ENCODE assay signal across 13 cellular contexts in the genomic region with DNA sequence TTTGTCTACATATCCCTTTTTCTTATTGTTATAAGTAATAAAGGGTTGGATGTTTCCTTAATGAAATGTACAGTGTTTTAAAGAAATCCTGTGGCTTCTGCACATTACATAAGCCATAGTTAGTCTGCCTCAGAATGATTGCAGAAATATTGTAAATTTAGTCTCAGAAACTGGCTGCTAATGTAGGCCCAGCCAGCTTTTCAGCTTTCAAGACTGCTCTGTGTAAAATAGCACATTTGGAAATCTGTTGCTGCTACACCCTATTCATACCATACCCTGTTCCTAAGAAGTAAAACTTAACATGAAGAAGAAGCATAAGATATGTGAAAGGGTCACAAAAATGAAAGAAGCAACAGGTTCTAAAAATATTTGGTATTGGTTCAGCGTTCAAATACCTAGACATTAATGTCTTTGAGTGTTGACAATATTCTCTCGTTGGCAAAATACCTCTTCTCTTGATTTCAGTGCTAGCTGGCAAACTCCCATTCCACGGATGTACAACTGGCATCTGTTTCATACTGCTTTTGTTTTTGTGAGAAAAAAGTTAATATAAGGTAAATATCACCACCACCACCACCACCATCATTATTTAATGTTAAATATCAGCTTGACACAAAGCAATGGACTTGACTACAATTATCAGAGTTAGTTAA. TPM values are rescaled to one million over a fixed set of nuclear protein-coding genes. Genes with fewer than 3 reads are reported as not detected.
A peak's percentile ranks its signal among the peaks of the same experiment; 100 is the strongest.
DNase-seq lines count a peak whose midpoint lies in the region; ATAC-seq and TF ChIP-seq lines count a peak whose summit lies in the region.
"Had no signal": no experiment of that assay in that cellular context is flagged by ENCODE, and none has a peak within 500 bp of the region (broad histone marks: within the 10 kb centered on the region; RNA-seq: fewer than 3 reads in every experiment).

No MANE protein-coding gene starts in this region.

- H2BK120ac ChIP-seq in mesendoderm (ENCODE audit: low read depth, low read length) = no peak overlapping the region

- WGBS in mesendoderm (ENCODE audit: extremely low coverage, insufficient coverage, low lambda C conversion rate) = no CpG with 5 or more reads among the region's 3 CpGs
- WGBS in spleen, 5 donors = 80 to 89% (median 82%) methylated on average over 3 of the region's 3 CpGs

- POLR2A ChIA-PET in HCT116 (lab: Charles Lee) = no interaction called here
- POLR2A ChIA-PET in activated CD4-positive, alpha-beta memory T cell treated with anti-CD3 and anti-CD28 coated beads, Interleukin-2, amount 10 ng/mL, durations not matched to agents 7 days and 5 days (lab: Charles Lee) = no interaction called here

- H3K4me1 ChIP-seq in HCT116 (ENCODE audit: control insufficient read depth in 1 of 2, insufficient read depth in 2 of 2, low read length in 2 of 2) (peaks cover 0 to 10% of the 10 kb centered on the region in 2 experiments; a peak in 2 of 4 replicates), mesendoderm (ENCODE audit: control insufficient read depth, low read depth, low read length) (no peaks in the 10 kb centered on the region), spleen (no peaks in the 10 kb centered on the region)

- no peaks in the 10 kb centered on the region for H3K9me3 ChIP-seq in HCT116 (ENCODE audit: control insufficient read depth in 1 of 2, insufficient read depth in 1 of 2, low read depth in 1 of 2, low read length in 2 of 2)
- no peaks in the 10 kb centered on the region for H3K9me3 ChIP-seq in MG63
- no peaks in the 10 kb centered on the region for H3K9me3 ChIP-seq in spleen

- no peaks in the 10 kb centered on the region for H3K36me3 Mint-ChIP-seq in activated CD4-positive, alpha-beta memory T cell treated with anti-CD3 and anti-CD28 coated beads, Interleukin-2, amount 10 ng/mL, durations not matched to agents 7 days and 5 days (ENCODE audit: low read depth)
- H3K36me3 Mint-ChIP-seq: CD4-positive, alpha-beta memory T cell had no signal

- H3K4me1 Mint-ChIP-seq in activated CD4-positive, alpha-beta memory T cell treated with anti-CD3 and anti-CD28 coated beads, Interleukin-2, amount 10 ng/mL, durations not matched to agents 7 days and 5 days = peaks cover 4% of the 10 kb centered on the region
- H3K4me1 Mint-ChIP-seq: CD4-positive, alpha-beta memory T cell; T-helper 17 cell had no signal

- peak; percentile 58 for ATAC-seq in GM18907 (IDR thresholded peaks at IDR 0.05; ENCODE audit: unreplicated experiment)
- no peak for ATAC-seq in HCT116
- peak; percentile 44 for ATAC-seq in HG03342 (IDR thresholded peaks at IDR 0.05; ENCODE audit: unreplicated experiment)
- ATAC-seq: T-helper 17 cell had no signal

- H3K4me3 ChIP-seq in HCT116 (replicated peaks in 1 of 2; ENCODE audit: low read depth in 1 of 2, low read length in 2 of 2) (no peak overlapping the region), mesendoderm (ENCODE audit: low read length) (no peak overlapping the region), MG63 (no peak overlapping the region), spleen (no peak overlapping the region)

- no peak overlapping the region for H3K27ac ChIP-seq in HCT116 (ENCODE audit: low read depth, low read length)
- no peak overlapping the region for H3K27ac ChIP-seq in mesendoderm (ENCODE audit: low read depth, low read length)
- no peak overlapping the region for H3K27ac ChIP-seq in spleen

- H3K9ac ChIP-seq in HCT116 (ENCODE audit: low read length) (no peak overlapping the region), mesendoderm (ENCODE audit: low read length) (no peak overlapping the region)

- no peak overlapping the region for H3K4me2 ChIP-seq in HCT116 (ENCODE audit: low read length)
- H3K4me2 ChIP-seq in mesendoderm (ENCODE audit: low read length) = no peak overlapping the region

- H3K27me3 Mint-ChIP-seq in activated CD4-positive, alpha-beta memory T cell treated with anti-CD3 and anti-CD28 coated beads, Interleukin-2, amount 10 ng/mL, durations not matched to agents 7 days and 5 days = peaks cover 20% of the 10 kb centered on the region

- no TSS peak for BruUV-seq in HCT116 (replicated peaks; lab: Mats Ljungman, UMichigan)

- H3K27me3 ChIP-seq in HCT116 (ENCODE audit: insufficient read depth, low read length) (no peaks in the 10 kb centered on the region), mesendoderm (ENCODE audit: insufficient read depth, low read length, poor library complexity) (no peaks in the 10 kb centered on the region), MG63 (no peaks in the 10 kb centered on the region), spleen (replicated peaks in 1 of 7) (peaks cover 0 to 37% (median 0%) of the 10 kb centered on the region in 7 donors)

- TF ChIP-seq POLR2A in HCT116 (IDR thresholded peaks at IDR 0.05; ENCODE audit: borderline replicate concordance, extremely low read depth, insufficient read depth, insufficient read length) (no peak), spleen (IDR thresholded peaks at IDR 0.05) (no peak)

- H3K36me3 ChIP-seq in HCT116 (ENCODE audit: control insufficient read depth in 1 of 2, insufficient read depth in 2 of 2, low read length in 2 of 2) (no peaks in the 10 kb centered on the region), mesendoderm (ENCODE audit: control insufficient read depth, insufficient read depth, low read length) (no peaks in the 10 kb centered on the region), MG63 (no peaks in the 10 kb centered on the region), spleen (no peaks in the 10 kb centered on the region)

- DNase-seq in HCT116 (ENCODE audit: low read depth, low spot score) (no peak), mesendoderm (no peak), MG63 (no peak), spleen (no peak), putamen (ENCODE audit: low spot score) (no peak)
- DNase-seq in activated CD4-positive, alpha-beta memory T cell treated with anti-CD3 and anti-CD28 coated beads, Interleukin-2, amount 10 ng/mL, durations not matched to agents 7 days and 5 days = no peak
- DNase-seq: CD4-positive, alpha-beta memory T cell; mesenchymal stem cell; NCI-H524 treated with DMSO at 0.1 percent for 48 hours; T-helper 17 cell had no signal

- TF ChIP-seq CTCF in HCT116 (IDR thresholded peaks at IDR 0.05 in 2 of 3, conservative IDR thresholded peaks at IDR 0.05 in 1 of 3; ENCODE audit: borderline replicate concordance in 1 of 3, insufficient read depth in 1 of 3, low read depth in 2 of 3, low read length in 2 of 3) (no peak), spleen (IDR thresholded peaks at IDR 0.05 in 8 of 11, conservative IDR thresholded peaks at IDR 0.05 in 3 of 11) (no peak)

- no peak for TF ChIP-seq RAD21 in HCT116 (IDR thresholded peaks at IDR 0.05; ENCODE audit: low read depth)

- no peak overlapping the region for H4K8ac ChIP-seq in mesendoderm (ENCODE audit: low read depth, low read length)

- H3K18ac ChIP-seq in mesendoderm (ENCODE audit: low read length) = peak overlapping the region; percentile 90

- H3K79me2 ChIP-seq in HCT116 (ENCODE audit: insufficient read depth, low read length) = no peaks in the 10 kb centered on the region
- no peaks in the 10 kb centered on the region for H3K79me2 ChIP-seq in mesendoderm (ENCODE audit: control insufficient read depth, insufficient read depth, low read length)

- CTCF ChIA-PET in HCT116 (lab: Charles Lee) = no interaction called here
- CTCF ChIA-PET in activated CD4-positive, alpha-beta memory T cell treated with anti-CD3 and anti-CD28 coated beads, Interleukin-2, amount 10 ng/mL, durations not matched to agents 7 days and 5 days (lab: Charles Lee) = interaction anchor here (0.7 kb wide), 1 partner anchor 61 kb away, joined by 3 read pairs; no protein-coding TSS in a partner anchor

- peak overlapping the region; percentile 60 for H2AFZ ChIP-seq in HCT116 (ENCODE audit: low read depth, low read length, poor library complexity, severe bottlenecking)

- H2BK5ac ChIP-seq in mesendoderm (ENCODE audit: low read length) = no peak overlapping the region

- H2AK5ac ChIP-seq in mesendoderm (ENCODE audit: low read length) = no peak overlapping the region

- H2BK15ac ChIP-seq in mesendoderm (replicated peaks; ENCODE audit: low read depth) = peak overlapping the region; percentile 74

- no peak overlapping the region for H3K23ac ChIP-seq in mesendoderm (ENCODE audit: low read length)

- no peaks in the 10 kb centered on the region for H3K9me2 ChIP-seq in HCT116 (ENCODE audit: insufficient read depth)

- no peak overlapping the region for H3K4ac ChIP-seq in mesendoderm (ENCODE audit: low read depth, low read length)

- RAD21 ChIA-PET in HCT116 (lab: Charles Lee; ENCODE audit: low non-redundant PET in 1 of 2, low total read pairs in 2 of 2, uncharacterized antibody in 2 of 2, unreplicated experiment in 2 of 2) = no interaction called here

- H3K79me1 ChIP-seq in mesendoderm (ENCODE audit: low read length) = no peaks in the 10 kb centered on the region

- no peak overlapping the region for H3K27ac Mint-ChIP-seq in activated CD4-positive, alpha-beta memory T cell treated with anti-CD3 and anti-CD28 coated beads, Interleukin-2, amount 10 ng/mL, durations not matched to agents 7 days and 5 days
- H3K27ac Mint-ChIP-seq: activated T-helper 1 cell treated with anti-CD3 and anti-CD28 coated beads, Interleukin-12 subunit alpha, Interleukin-12 subunit beta, Interleukin-2, Interleukin-4 antibody, amounts not matched to agents 30 ng/mL and 10 ng/mL and 1 ng/mL, durations not matched to agents 14 hours and 24 hours and 36 hours; CD4-positive, alpha-beta memory T cell; T-helper 17 cell had no signal

- no peak overlapping the region for H3K4me3 Mint-ChIP-seq in activated CD4-positive, alpha-beta memory T cell treated with anti-CD3 and anti-CD28 coated beads, Interleukin-2, amount 10 ng/mL, durations not matched to agents 7 days and 5 days
- H3K4me3 Mint-ChIP-seq: activated T-helper 1 cell treated with anti-CD3 and anti-CD28 coated beads, Interleukin-12 subunit alpha, Interleukin-12 subunit beta, Interleukin-2, Interleukin-4 antibody, amounts not matched to agents 30 ng/mL and 10 ng/mL and 1 ng/mL, durations not matched to agents 14 hours and 24 hours and 36 hours; CD4-positive, alpha-beta memory T cell; T-helper 17 cell had no signal

- no peaks in the 10 kb centered on the region for H3K9me3 Mint-ChIP-seq in activated CD4-positive, alpha-beta memory T cell treated with anti-CD3 and anti-CD28 coated beads, Interleukin-2, amount 10 ng/mL, durations not matched to agents 7 days and 5 days
- H3K9me3 Mint-ChIP-seq: activated T-helper 1 cell treated with anti-CD3 and anti-CD28 coated beads, Interleukin-12 subunit alpha, Interleukin-12 subunit beta, Interleukin-2, Interleukin-4 antibody, amounts not matched to agents 30 ng/mL and 10 ng/mL and 1 ng/mL, durations not matched to agents 14 hours and 24 hours and 36 hours; CD4-positive, alpha-beta memory T cell had no signal

- intact Hi-C loops in HCT116 (cut with micrococcal nuclease) = no loop called here
- intact Hi-C loops in spleen (cut with DNase I; ENCODE audit: low total_unique reads) = no loop called here

- no peaks in the 10 kb centered on the region for H4K20me1 ChIP-seq in HCT116 (ENCODE audit: insufficient read depth)

- no peak overlapping the region for H3K56ac ChIP-seq in mesendoderm (ENCODE audit: low read length)

- H4K5ac ChIP-seq in mesendoderm (ENCODE audit: low read length) = no peak overlapping the region

RNA-seq across cellular contexts. Expression of a gene that starts 19.2 kb away (rescaled TPM):
- total RNA-seq in HCT116 (2021; ENCODE audit: unreplicated experiment) (115 TPM), spleen (10 to 100 TPM; 40.1 to 62.5 (median 58.4) TPM)
- 67.6 and 70.4 TPM in 2 replicates for polyA plus RNA-seq in HCT116 (2012)
- polyA plus RNA-seq in mesendoderm (2013, experiment 1 of 2) = 128 TPM
- 126 TPM for polyA plus RNA-seq in mesendoderm (2013, experiment 2 of 2)
- 1 to 10 TPM; 4.1 to 4.3 TPM for total RNA-seq in activated CD4-positive, alpha-beta memory T cell treated with anti-CD3 and anti-CD28 coated beads, Interleukin-2, amount 10 ng/mL, durations not matched to agents 7 days and 5 days
- total RNA-seq in MG63 (2014; rRNA removed; shearing (Covaris generic); ENCODE audit: low replicate concordance) = 106 and 287 TPM in 2 replicates
- 10 to 100 TPM in 1 of 3 donors, 1 to 10 TPM in 2; 8.9 to 13.3 (median 9.4) TPM for polyA plus RNA-seq in spleen

RNA-seq across cellular contexts. Expression of a gene that starts 21.1 kb away (rescaled TPM):
- 2.9 TPM for total RNA-seq in HCT116 (2021; ENCODE audit: unreplicated experiment)
- 0.39 and 0.47 TPM in 2 replicates for polyA plus RNA-seq in HCT116 (2012)
- polyA plus RNA-seq in mesendoderm (2013, experiment 1 of 2) = 1.7 TPM
- 1.2 TPM for polyA plus RNA-seq in mesendoderm (2013, experiment 2 of 2)
- 1 to 10 TPM in 1 of 2 experiments, under 1 TPM in 1; 0.93 to 1.1 TPM for total RNA-seq in activated CD4-positive, alpha-beta memory T cell treated with anti-CD3 and anti-CD28 coated beads, Interleukin-2, amount 10 ng/mL, durations not matched to agents 7 days and 5 days
- total RNA-seq in MG63 (2014; rRNA removed; shearing (Covaris generic); ENCODE audit: low replicate concordance) = 0.69 and 0.86 TPM in 2 replicates
- total RNA-seq in spleen = 1 to 10 TPM; 3.2 to 5.8 (median 4.8) TPM
- 1 to 10 TPM in 1 of 3 donors, under 1 TPM in 2; 0.78 to 2.4 (median 0.88) TPM for polyA plus RNA-seq in spleen

Comparison
In these comparisons a context has a peak if more than half of its experiments do, and no peak if none do; other contexts are left out.
1. RNA of a gene that starts 19.2 kb away (total RNA-seq): 115 TPM in HCT116 (single experiment), 106 to 287 TPM in MG63 and 40.1 to 62.5 TPM in spleen; 4.1 to 4.3 TPM in activated CD4-positive, alpha-beta memory T cell treated with anti-CD3 and anti-CD28 coated beads, Interleukin-2, amount 10 ng/mL, durations not matched to agents 7 days and 5 days; every median in the first group is over 4 times any median in the second.